ENCODE assay signal across 1 cellular context in genomic region chr1:26921126-26921461, GRCh38.
TF ChIP-seq lines count a peak whose summit lies in the region.

No MANE protein-coding gene starts in this region.

TF ChIP-seq in A549, 52 proteins besides CTCF, POLR2A, EP300 and RAD21:
- no peak for TF ChIP-seq HEYL (CRISPR knock-in tag; IDR thresholded peaks at IDR 0.05)
- no peak for TF ChIP-seq CBX2 (IDR thresholded peaks at IDR 0.05; ENCODE audit: borderline replicate concordance, low read depth)
- TF ChIP-seq HDAC2 (IDR thresholded peaks at IDR 0.05), result no peak
- TF ChIP-seq HES2 (IDR thresholded peaks at IDR 0.05), result no peak
